2 cellular contexts compared by ENCODE assay signal in the genomic region with DNA sequence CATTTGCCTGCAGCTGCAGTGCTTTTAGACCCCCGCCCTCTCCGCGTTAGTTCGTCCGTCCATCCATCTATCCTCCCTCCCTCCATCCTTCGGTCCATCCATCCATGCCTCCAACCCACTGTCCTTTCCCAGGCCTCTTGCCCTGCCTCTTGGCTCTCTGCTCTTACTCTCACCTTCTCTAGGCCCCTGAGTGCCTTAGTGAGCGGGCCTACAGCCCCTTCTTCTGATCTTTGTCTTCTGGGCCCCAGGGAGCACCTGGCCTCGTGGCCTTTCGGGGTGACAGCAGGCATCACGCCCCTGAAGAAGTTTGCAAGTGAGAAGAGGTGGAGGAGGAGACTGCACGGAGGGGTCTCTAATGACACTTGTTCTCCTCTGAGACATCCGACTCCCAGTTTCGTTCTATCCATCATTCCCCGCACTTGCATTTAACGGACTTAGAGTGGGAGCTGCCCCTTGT.
TF ChIP-seq lines count a peak whose summit lies in the region.

No MANE protein-coding gene starts in this region.

TF ChIP-seq in GM23338, 12 proteins besides CTCF, POLR2A, EP300 and RAD21 (continued from another document):
- TF ChIP-seq, protein P1, sequence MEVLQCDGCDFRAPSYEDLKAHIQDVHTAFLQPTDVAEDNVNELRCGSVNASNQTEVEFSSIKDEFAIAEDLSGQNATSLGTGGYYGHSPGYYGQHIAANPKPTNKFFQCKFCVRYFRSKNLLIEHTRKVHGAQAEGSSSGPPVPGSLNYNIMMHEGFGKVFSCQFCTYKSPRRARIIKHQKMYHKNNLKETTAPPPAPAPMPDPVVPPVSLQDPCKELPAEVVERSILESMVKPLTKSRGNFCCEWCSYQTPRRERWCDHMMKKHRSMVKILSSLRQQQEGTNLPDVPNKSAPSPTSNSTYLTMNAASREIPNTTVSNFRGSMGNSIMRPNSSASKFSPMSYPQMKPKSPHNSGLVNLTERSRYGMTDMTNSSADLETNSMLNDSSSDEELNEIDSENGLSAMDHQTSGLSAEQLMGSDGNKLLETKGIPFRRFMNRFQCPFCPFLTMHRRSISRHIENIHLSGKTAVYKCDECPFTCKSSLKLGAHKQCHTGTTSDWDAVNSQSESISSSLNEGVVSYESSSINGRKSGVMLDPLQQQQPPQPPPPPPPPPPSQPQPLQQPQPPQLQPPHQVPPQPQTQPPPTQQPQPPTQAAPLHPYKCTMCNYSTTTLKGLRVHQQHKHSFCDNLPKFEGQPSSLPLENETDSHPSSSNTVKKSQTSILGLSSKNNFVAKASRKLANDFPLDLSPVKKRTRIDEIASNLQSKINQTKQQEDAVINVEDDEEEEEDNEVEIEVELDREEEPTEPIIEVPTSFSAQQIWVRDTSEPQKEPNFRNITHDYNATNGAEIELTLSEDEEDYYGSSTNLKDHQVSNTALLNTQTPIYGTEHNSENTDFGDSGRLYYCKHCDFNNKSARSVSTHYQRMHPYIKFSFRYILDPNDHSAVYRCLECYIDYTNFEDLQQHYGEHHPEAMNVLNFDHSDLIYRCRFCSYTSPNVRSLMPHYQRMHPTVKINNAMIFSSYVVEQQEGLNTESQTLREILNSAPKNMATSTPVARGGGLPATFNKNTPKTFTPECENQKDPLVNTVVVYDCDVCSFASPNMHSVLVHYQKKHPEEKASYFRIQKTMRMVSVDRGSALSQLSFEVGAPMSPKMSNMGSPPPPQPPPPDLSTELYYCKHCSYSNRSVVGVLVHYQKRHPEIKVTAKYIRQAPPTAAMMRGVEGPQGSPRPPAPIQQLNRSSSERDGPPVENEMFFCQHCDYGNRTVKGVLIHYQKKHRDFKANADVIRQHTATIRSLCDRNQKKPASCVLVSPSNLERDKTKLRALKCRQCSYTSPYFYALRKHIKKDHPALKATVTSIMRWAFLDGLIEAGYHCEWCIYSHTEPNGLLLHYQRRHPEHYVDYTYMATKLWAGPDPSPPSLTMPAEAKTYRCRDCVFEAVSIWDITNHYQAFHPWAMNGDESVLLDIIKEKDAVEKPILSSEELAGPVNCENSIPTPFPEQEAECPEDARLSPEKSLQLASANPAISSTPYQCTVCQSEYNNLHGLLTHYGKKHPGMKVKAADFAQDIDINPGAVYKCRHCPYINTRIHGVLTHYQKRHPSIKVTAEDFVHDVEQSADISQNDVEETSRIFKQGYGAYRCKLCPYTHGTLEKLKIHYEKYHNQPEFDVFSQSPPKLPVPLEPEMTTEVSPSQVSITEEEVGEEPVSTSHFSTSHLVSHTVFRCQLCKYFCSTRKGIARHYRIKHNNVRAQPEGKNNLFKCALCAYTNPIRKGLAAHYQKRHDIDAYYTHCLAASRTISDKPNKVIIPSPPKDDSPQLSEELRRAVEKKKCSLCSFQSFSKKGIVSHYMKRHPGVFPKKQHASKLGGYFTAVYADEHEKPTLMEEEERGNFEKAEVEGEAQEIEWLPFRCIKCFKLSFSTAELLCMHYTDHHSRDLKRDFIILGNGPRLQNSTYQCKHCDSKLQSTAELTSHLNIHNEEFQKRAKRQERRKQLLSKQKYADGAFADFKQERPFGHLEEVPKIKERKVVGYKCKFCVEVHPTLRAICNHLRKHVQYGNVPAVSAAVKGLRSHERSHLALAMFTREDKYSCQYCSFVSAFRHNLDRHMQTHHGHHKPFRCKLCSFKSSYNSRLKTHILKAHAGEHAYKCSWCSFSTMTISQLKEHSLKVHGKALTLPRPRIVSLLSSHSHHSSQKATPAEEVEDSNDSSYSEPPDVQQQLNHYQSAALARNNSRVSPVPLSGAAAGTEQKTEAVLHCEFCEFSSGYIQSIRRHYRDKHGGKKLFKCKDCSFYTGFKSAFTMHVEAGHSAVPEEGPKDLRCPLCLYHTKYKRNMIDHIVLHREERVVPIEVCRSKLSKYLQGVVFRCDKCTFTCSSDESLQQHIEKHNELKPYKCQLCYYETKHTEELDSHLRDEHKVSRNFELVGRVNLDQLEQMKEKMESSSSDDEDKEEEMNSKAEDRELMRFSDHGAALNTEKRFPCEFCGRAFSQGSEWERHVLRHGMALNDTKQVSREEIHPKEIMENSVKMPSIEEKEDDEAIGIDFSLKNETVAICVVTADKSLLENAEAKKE (CRISPR knock-in tag; IDR thresholded peaks at IDR 0.05) = no peak
- TF ChIP-seq POLR2AphosphoS5 (IDR thresholded peaks at IDR 0.05; ENCODE audit: low read depth) = no peak; the same call in 1 of the 2 replicates
- no peak for TF ChIP-seq EZH2 (IDR thresholded peaks at IDR 0.05; ENCODE audit: low read depth, unreplicated experiment)
- TF ChIP-seq, protein P2, sequence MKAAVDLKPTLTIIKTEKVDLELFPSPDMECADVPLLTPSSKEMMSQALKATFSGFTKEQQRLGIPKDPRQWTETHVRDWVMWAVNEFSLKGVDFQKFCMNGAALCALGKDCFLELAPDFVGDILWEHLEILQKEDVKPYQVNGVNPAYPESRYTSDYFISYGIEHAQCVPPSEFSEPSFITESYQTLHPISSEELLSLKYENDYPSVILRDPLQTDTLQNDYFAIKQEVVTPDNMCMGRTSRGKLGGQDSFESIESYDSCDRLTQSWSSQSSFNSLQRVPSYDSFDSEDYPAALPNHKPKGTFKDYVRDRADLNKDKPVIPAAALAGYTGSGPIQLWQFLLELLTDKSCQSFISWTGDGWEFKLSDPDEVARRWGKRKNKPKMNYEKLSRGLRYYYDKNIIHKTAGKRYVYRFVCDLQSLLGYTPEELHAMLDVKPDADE (IDR thresholded peaks at IDR 0.05) = no peak
- no peak for TF ChIP-seq ZNF114 (CRISPR knock-in tag; IDR thresholded peaks at IDR 0.05)
- no peak for TF ChIP-seq ZNF331 (CRISPR knock-in tag; IDR thresholded peaks at IDR 0.05; ENCODE audit: low read depth)
- TF ChIP-seq, protein P3, sequence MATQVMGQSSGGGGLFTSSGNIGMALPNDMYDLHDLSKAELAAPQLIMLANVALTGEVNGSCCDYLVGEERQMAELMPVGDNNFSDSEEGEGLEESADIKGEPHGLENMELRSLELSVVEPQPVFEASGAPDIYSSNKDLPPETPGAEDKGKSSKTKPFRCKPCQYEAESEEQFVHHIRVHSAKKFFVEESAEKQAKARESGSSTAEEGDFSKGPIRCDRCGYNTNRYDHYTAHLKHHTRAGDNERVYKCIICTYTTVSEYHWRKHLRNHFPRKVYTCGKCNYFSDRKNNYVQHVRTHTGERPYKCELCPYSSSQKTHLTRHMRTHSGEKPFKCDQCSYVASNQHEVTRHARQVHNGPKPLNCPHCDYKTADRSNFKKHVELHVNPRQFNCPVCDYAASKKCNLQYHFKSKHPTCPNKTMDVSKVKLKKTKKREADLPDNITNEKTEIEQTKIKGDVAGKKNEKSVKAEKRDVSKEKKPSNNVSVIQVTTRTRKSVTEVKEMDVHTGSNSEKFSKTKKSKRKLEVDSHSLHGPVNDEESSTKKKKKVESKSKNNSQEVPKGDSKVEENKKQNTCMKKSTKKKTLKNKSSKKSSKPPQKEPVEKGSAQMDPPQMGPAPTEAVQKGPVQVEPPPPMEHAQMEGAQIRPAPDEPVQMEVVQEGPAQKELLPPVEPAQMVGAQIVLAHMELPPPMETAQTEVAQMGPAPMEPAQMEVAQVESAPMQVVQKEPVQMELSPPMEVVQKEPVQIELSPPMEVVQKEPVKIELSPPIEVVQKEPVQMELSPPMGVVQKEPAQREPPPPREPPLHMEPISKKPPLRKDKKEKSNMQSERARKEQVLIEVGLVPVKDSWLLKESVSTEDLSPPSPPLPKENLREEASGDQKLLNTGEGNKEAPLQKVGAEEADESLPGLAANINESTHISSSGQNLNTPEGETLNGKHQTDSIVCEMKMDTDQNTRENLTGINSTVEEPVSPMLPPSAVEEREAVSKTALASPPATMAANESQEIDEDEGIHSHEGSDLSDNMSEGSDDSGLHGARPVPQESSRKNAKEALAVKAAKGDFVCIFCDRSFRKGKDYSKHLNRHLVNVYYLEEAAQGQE (IDR thresholded peaks at IDR 0.05; ENCODE audit: unreplicated experiment) = no peak

TF ChIP-seq in SK-N-SH, 30 proteins besides CTCF, POLR2A, EP300 and RAD21:
- TF ChIP-seq, protein P4, sequence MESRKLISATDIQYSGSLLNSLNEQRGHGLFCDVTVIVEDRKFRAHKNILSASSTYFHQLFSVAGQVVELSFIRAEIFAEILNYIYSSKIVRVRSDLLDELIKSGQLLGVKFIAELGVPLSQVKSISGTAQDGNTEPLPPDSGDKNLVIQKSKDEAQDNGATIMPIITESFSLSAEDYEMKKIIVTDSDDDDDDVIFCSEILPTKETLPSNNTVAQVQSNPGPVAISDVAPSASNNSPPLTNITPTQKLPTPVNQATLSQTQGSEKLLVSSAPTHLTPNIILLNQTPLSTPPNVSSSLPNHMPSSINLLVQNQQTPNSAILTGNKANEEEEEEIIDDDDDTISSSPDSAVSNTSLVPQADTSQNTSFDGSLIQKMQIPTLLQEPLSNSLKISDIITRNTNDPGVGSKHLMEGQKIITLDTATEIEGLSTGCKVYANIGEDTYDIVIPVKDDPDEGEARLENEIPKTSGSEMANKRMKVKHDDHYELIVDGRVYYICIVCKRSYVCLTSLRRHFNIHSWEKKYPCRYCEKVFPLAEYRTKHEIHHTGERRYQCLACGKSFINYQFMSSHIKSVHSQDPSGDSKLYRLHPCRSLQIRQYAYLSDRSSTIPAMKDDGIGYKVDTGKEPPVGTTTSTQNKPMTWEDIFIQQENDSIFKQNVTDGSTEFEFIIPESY (IDR thresholded peaks at IDR 0.05; ENCODE audit: borderline replicate concordance, low read depth) = no peak
- no peak for TF ChIP-seq SIN3A (IDR thresholded peaks at IDR 0.05; ENCODE audit: borderline replicate concordance, low read depth, low read length)
